In the genomic region with DNA sequence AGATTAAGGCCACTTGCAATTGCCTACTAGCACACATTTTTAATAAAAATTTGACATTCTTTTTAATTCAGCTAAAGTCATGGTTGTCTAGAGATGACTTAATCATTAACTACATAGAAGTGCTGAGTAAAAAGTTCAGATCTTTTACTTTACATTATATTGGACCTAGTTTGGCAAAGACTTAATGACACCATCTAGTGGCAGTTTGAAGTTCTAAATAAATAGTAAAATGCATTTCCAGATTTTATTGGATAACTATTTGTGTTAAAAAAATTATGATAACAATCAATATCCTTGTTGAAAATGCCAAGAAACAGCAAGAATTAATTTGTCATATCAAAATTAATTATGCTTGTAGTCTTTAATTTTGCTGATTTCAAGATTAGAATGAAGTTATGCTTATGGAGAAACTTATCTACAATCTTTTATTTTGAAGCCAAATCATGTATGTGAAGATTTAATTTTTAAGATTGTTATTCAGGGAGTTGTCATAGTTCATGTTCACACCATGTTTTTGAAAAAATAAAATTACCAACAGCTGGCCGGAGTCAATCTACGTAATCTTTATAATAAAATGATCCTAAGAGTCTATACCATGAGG, we compare ENCODE assay signal across 1 cellular context.
TF ChIP-seq lines count a peak whose summit lies in the region.

No MANE protein-coding gene starts in this region.

TF ChIP-seq in WTC11, 78 proteins besides CTCF, POLR2A, EP300 and RAD21 (continued from another document):
- TF ChIP-seq, protein P1, sequence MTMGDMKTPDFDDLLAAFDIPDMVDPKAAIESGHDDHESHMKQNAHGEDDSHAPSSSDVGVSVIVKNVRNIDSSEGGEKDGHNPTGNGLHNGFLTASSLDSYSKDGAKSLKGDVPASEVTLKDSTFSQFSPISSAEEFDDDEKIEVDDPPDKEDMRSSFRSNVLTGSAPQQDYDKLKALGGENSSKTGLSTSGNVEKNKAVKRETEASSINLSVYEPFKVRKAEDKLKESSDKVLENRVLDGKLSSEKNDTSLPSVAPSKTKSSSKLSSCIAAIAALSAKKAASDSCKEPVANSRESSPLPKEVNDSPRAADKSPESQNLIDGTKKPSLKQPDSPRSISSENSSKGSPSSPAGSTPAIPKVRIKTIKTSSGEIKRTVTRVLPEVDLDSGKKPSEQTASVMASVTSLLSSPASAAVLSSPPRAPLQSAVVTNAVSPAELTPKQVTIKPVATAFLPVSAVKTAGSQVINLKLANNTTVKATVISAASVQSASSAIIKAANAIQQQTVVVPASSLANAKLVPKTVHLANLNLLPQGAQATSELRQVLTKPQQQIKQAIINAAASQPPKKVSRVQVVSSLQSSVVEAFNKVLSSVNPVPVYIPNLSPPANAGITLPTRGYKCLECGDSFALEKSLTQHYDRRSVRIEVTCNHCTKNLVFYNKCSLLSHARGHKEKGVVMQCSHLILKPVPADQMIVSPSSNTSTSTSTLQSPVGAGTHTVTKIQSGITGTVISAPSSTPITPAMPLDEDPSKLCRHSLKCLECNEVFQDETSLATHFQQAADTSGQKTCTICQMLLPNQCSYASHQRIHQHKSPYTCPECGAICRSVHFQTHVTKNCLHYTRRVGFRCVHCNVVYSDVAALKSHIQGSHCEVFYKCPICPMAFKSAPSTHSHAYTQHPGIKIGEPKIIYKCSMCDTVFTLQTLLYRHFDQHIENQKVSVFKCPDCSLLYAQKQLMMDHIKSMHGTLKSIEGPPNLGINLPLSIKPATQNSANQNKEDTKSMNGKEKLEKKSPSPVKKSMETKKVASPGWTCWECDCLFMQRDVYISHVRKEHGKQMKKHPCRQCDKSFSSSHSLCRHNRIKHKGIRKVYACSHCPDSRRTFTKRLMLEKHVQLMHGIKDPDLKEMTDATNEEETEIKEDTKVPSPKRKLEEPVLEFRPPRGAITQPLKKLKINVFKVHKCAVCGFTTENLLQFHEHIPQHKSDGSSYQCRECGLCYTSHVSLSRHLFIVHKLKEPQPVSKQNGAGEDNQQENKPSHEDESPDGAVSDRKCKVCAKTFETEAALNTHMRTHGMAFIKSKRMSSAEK (CRISPR knock-in tag; IDR thresholded peaks at IDR 0.05; ENCODE audit: borderline replicate concordance) = no peak
- no peak for TF ChIP-seq ZNF671 (CRISPR knock-in tag; IDR thresholded peaks at IDR 0.05)
- TF ChIP-seq, protein P2, sequence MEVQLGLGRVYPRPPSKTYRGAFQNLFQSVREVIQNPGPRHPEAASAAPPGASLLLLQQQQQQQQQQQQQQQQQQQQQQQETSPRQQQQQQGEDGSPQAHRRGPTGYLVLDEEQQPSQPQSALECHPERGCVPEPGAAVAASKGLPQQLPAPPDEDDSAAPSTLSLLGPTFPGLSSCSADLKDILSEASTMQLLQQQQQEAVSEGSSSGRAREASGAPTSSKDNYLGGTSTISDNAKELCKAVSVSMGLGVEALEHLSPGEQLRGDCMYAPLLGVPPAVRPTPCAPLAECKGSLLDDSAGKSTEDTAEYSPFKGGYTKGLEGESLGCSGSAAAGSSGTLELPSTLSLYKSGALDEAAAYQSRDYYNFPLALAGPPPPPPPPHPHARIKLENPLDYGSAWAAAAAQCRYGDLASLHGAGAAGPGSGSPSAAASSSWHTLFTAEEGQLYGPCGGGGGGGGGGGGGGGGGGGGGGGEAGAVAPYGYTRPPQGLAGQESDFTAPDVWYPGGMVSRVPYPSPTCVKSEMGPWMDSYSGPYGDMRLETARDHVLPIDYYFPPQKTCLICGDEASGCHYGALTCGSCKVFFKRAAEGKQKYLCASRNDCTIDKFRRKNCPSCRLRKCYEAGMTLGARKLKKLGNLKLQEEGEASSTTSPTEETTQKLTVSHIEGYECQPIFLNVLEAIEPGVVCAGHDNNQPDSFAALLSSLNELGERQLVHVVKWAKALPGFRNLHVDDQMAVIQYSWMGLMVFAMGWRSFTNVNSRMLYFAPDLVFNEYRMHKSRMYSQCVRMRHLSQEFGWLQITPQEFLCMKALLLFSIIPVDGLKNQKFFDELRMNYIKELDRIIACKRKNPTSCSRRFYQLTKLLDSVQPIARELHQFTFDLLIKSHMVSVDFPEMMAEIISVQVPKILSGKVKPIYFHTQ (CRISPR knock-in tag; IDR thresholded peaks at IDR 0.05) = no peak
- TF ChIP-seq RELA (CRISPR knock-in tag; IDR thresholded peaks at IDR 0.05; ENCODE audit: borderline replicate concordance) = no peak
- no peak for TF ChIP-seq JUN (CRISPR knock-in tag; IDR thresholded peaks at IDR 0.05)
- TF ChIP-seq PRRX2 (CRISPR knock-in tag; IDR thresholded peaks at IDR 0.05) = no peak
- TF ChIP-seq USF1 (CRISPR knock-in tag; IDR thresholded peaks at IDR 0.05) = no peak
- TF ChIP-seq, protein P3, sequence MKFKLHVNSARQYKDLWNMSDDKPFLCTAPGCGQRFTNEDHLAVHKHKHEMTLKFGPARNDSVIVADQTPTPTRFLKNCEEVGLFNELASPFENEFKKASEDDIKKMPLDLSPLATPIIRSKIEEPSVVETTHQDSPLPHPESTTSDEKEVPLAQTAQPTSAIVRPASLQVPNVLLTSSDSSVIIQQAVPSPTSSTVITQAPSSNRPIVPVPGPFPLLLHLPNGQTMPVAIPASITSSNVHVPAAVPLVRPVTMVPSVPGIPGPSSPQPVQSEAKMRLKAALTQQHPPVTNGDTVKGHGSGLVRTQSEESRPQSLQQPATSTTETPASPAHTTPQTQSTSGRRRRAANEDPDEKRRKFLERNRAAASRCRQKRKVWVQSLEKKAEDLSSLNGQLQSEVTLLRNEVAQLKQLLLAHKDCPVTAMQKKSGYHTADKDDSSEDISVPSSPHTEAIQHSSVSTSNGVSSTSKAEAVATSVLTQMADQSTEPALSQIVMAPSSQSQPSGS (CRISPR knock-in tag; IDR thresholded peaks at IDR 0.05; ENCODE audit: borderline replicate concordance, low read depth) = no peak
- no peak for TF ChIP-seq GABPB1 (CRISPR knock-in tag; IDR thresholded peaks at IDR 0.05)
- no peak for TF ChIP-seq TCF7 (CRISPR knock-in tag; IDR thresholded peaks at IDR 0.05; ENCODE audit: low read depth)
- TF ChIP-seq ZMAT4 (CRISPR knock-in tag; IDR thresholded peaks at IDR 0.05) = no peak
- no peak for TF ChIP-seq NFATC4 (CRISPR knock-in tag; IDR thresholded peaks at IDR 0.05)
- TF ChIP-seq, protein P4, sequence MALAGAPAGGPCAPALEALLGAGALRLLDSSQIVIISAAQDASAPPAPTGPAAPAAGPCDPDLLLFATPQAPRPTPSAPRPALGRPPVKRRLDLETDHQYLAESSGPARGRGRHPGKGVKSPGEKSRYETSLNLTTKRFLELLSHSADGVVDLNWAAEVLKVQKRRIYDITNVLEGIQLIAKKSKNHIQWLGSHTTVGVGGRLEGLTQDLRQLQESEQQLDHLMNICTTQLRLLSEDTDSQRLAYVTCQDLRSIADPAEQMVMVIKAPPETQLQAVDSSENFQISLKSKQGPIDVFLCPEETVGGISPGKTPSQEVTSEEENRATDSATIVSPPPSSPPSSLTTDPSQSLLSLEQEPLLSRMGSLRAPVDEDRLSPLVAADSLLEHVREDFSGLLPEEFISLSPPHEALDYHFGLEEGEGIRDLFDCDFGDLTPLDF (CRISPR knock-in tag; IDR thresholded peaks at IDR 0.05) = no peak
- TF ChIP-seq, protein P5, sequence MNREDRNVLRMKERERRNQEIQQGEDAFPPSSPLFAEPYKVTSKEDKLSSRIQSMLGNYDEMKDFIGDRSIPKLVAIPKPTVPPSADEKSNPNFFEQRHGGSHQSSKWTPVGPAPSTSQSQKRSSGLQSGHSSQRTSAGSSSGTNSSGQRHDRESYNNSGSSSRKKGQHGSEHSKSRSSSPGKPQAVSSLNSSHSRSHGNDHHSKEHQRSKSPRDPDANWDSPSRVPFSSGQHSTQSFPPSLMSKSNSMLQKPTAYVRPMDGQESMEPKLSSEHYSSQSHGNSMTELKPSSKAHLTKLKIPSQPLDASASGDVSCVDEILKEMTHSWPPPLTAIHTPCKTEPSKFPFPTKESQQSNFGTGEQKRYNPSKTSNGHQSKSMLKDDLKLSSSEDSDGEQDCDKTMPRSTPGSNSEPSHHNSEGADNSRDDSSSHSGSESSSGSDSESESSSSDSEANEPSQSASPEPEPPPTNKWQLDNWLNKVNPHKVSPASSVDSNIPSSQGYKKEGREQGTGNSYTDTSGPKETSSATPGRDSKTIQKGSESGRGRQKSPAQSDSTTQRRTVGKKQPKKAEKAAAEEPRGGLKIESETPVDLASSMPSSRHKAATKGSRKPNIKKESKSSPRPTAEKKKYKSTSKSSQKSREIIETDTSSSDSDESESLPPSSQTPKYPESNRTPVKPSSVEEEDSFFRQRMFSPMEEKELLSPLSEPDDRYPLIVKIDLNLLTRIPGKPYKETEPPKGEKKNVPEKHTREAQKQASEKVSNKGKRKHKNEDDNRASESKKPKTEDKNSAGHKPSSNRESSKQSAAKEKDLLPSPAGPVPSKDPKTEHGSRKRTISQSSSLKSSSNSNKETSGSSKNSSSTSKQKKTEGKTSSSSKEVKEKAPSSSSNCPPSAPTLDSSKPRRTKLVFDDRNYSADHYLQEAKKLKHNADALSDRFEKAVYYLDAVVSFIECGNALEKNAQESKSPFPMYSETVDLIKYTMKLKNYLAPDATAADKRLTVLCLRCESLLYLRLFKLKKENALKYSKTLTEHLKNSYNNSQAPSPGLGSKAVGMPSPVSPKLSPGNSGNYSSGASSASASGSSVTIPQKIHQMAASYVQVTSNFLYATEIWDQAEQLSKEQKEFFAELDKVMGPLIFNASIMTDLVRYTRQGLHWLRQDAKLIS (CRISPR knock-in tag; IDR thresholded peaks at IDR 0.05; ENCODE audit: borderline replicate concordance) = no peak
- no peak for TF ChIP-seq FOXK1 (CRISPR knock-in tag; IDR thresholded peaks at IDR 0.05)
